ENCODE assay signal across 9 cellular contexts in genomic region chr19:3034194-3034844, GRCh38. TPM values are rescaled to one million over a fixed set of nuclear protein-coding genes. Genes with fewer than 3 reads are reported as not detected.
DNase-seq lines count a peak whose midpoint lies in the region; ATAC-seq and TF ChIP-seq lines count a peak whose summit lies in the region.
"Had no signal": no experiment of that assay in that cellular context is flagged by ENCODE, and none has a peak within 500 bp of the region (broad histone marks: within the 10 kb centered on the region; RNA-seq: fewer than 3 reads in every experiment).

No MANE protein-coding gene starts in this region.

- H3K4me3 ChIP-seq in adipocyte (ENCODE audit: low read length) = peak overlapping the region; percentile 80
- peak overlapping the region in 1 of 3 donors; percentile 52 for H3K4me3 ChIP-seq in liver (ENCODE audit: low read depth in 1 of 3, low read length in 3 of 3)
- peak overlapping the region; percentile 81 for H3K4me3 ChIP-seq in thoracic aorta

- peak overlapping the region; percentile 88 to 95 for H3K27ac ChIP-seq in liver (ENCODE audit: low read depth in 1 of 2, low read length in 2 of 2)
- no peak overlapping the region for H3K27ac ChIP-seq in thoracic aorta

- DNase-seq in activated CD4-positive, alpha-beta T cell treated with anti-CD3 and anti-CD28 coated beads, Interleukin-2, amount 10 ng/mL, durations not matched to agents 24 days and 14 days = no peak
- DNase-seq in activated CD4-positive, alpha-beta T cell treated with anti-CD3 and anti-CD28 coated beads for 1 hour = no peak
- DNase-seq in adipocyte (ENCODE audit: low read depth) (no peak), thoracic aorta (ENCODE audit: low spot score) (no peak), mesenteric fat pad (ENCODE audit: low spot score) (no peak), NCI-H1436 treated with DMSO at 0.1 percent for 48 hours (lab: John Stamatoyannopoulos, UW) (no peak)

- TF ChIP-seq RAD21 in liver (IDR thresholded peaks at IDR 0.05) = no peak

- WGBS in liver = 18% methylated on average over 6 of the region's 6 CpGs

- H3K9ac ChIP-seq in adipocyte (ENCODE audit: low read length) (peak overlapping the region; percentile 84), liver (ENCODE audit: low read depth in 1 of 2, low read length in 2 of 2) (no peak overlapping the region)

- H3K9me3 ChIP-seq in adipocyte (ENCODE audit: control insufficient read depth, low read length) (no peaks in the 10 kb centered on the region), liver (ENCODE audit: control insufficient read depth in 4 of 4, low read length in 3 of 4) (no peaks in the 10 kb centered on the region), thoracic aorta (no peaks in the 10 kb centered on the region)

- H3K36me3 ChIP-seq in adipocyte (ENCODE audit: control insufficient read depth, insufficient read depth, low read length, severe bottlenecking) = no peaks in the 10 kb centered on the region
- no peaks in the 10 kb centered on the region for H3K36me3 ChIP-seq in liver (ENCODE audit: control insufficient read depth in 4 of 4, insufficient read depth in 3 of 4, low read depth in 1 of 4, low read length in 3 of 4)
- no peaks in the 10 kb centered on the region for H3K36me3 ChIP-seq in thoracic aorta

- peaks cover 43% of the 10 kb centered on the region for H3K27me3 Mint-ChIP-seq in activated CD4-positive, alpha-beta T cell treated with anti-CD3 and anti-CD28 coated beads, Interleukin-2, amount 10 ng/mL, durations not matched to agents 24 days and 14 days

- H3K27ac Mint-ChIP-seq in activated CD4-positive, alpha-beta T cell treated with anti-CD3 and anti-CD28 coated beads, Interleukin-2, amount 10 ng/mL, durations not matched to agents 24 days and 14 days = peak overlapping the region; percentile 94

- H3K4me1 Mint-ChIP-seq in activated CD4-positive, alpha-beta T cell treated with anti-CD3 and anti-CD28 coated beads, Interleukin-2, amount 10 ng/mL, durations not matched to agents 24 days and 14 days = peaks cover 19% of the 10 kb centered on the region

- H3K4me1 ChIP-seq in adipocyte (ENCODE audit: control insufficient read depth, insufficient read depth, low read length) = peaks cover 11% of the 10 kb centered on the region
- peaks cover 14 to 47% (median 29%) of the 10 kb centered on the region in 4 donors for H3K4me1 ChIP-seq in liver (ENCODE audit: control insufficient read depth in 4 of 4, insufficient read depth in 4 of 4, low read length in 3 of 4)
- peaks cover 9 to 23% of the 10 kb centered on the region in 2 donors for H3K4me1 ChIP-seq in thoracic aorta (ENCODE audit: control insufficient read depth in 1 of 2, low read depth in 2 of 2)

- intact Hi-C loops in activated CD4-positive, alpha-beta T cell treated with anti-CD3 and anti-CD28 coated beads, Interleukin-2, amount 10 ng/mL, durations not matched to agents 24 days and 14 days (cut with micrococcal nuclease) = loop anchor here (2.0 kb wide), 1 partner anchor 84 kb away; no protein-coding TSS in a partner anchor

- peak overlapping the region; percentile 86 for H3K4me3 Mint-ChIP-seq in activated CD4-positive, alpha-beta T cell treated with anti-CD3 and anti-CD28 coated beads, Interleukin-2, amount 10 ng/mL, durations not matched to agents 24 days and 14 days

- H3K36me3 Mint-ChIP-seq in activated CD4-positive, alpha-beta T cell treated with anti-CD3 and anti-CD28 coated beads, Interleukin-2, amount 10 ng/mL, durations not matched to agents 24 days and 14 days (ENCODE audit: low read depth) = no peaks in the 10 kb centered on the region

- ATAC-seq in thoracic aorta (ENCODE audit: insufficient number of reproducible peaks, low FRiP score, low read depth) (no peak), esophagus mucosa (no peak)

- H3K9me3 Mint-ChIP-seq in activated CD4-positive, alpha-beta T cell treated with anti-CD3 and anti-CD28 coated beads, Interleukin-2, amount 10 ng/mL, durations not matched to agents 24 days and 14 days = no peaks in the 10 kb centered on the region

- TF ChIP-seq CTCF in liver (IDR thresholded peaks at IDR 0.05; ENCODE audit: low read depth, low read length, missing input control) = no peak
- no peak for TF ChIP-seq CTCF in thoracic aorta (IDR thresholded peaks at IDR 0.05)

- H3K27me3 ChIP-seq in adipocyte (replicated peaks; ENCODE audit: control insufficient read depth, insufficient read depth, low read length) (peaks cover 15% of the 10 kb centered on the region), liver (ENCODE audit: control insufficient read depth in 4 of 4, insufficient read depth in 4 of 4, low read length in 3 of 4) (no peaks in the 10 kb centered on the region), thoracic aorta (replicated peaks; ENCODE audit: insufficient read depth) (no peaks in the 10 kb centered on the region)

TF ChIP-seq in liver, 16 proteins besides CTCF, POLR2A, EP300 and RAD21:
- TF ChIP-seq TAF1 (conservative IDR thresholded peaks at IDR 0.05) (no peak), RXRA (IDR thresholded peaks at IDR 0.05) (peak in 1 of 2 donors; percentile 46), REST (IDR thresholded peaks at IDR 0.05) (no peak), HNF4A (conservative IDR thresholded peaks at IDR 0.05) (peak; percentile 26 to 29), SP1 (IDR thresholded peaks at IDR 0.05) (peak; percentile 34), FOXA1 (IDR thresholded peaks at IDR 0.05) (no peak)
TF ChIP-seq in liver: peak in this region for 3.

RNA-seq across cellular contexts. Expression of gene TLE2, which starts 5.2 kb away (rescaled TPM):
- total RNA-seq in activated CD4-positive, alpha-beta T cell treated with anti-CD3 and anti-CD28 coated beads, Interleukin-2, amount 10 ng/mL, durations not matched to agents 24 days and 14 days = 1.4 and 2.3 TPM in 2 replicates
- total RNA-seq in liver (1 to 10 TPM; 4.5 to 9.3 TPM), thoracic aorta (100 to 1,000 TPM in 1 of 2 donors, 10 to 100 TPM in 1; 46.7 to 154 TPM), mesenteric fat pad (35.6 TPM), esophagus mucosa (6.3 TPM)
- polyA plus RNA-seq in liver = 1 to 10 TPM; 3.6 to 7.0 TPM

RNA-seq across cellular contexts. Expression of gene TLE5, which starts 28.0 kb away (rescaled TPM):
- total RNA-seq in activated CD4-positive, alpha-beta T cell treated with anti-CD3 and anti-CD28 coated beads, Interleukin-2, amount 10 ng/mL, durations not matched to agents 24 days and 14 days = 380 and 392 TPM in 2 replicates
- 10 to 100 TPM; 48.0 to 61.7 TPM for total RNA-seq in liver
- polyA plus RNA-seq in liver = 100 to 1,000 TPM in 1 of 2 donors, 10 to 100 TPM in 1; 47.2 to 166 TPM
- total RNA-seq in thoracic aorta = 100 to 1,000 TPM; 346 to 448 TPM
- total RNA-seq in mesenteric fat pad = 367 TPM
- total RNA-seq in esophagus mucosa = 238 TPM

RNA-seq across cellular contexts. Expression of gene TLE6, which starts 57.0 kb away (rescaled TPM):
- 1.1 and 1.3 TPM in 2 replicates for total RNA-seq in activated CD4-positive, alpha-beta T cell treated with anti-CD3 and anti-CD28 coated beads, Interleukin-2, amount 10 ng/mL, durations not matched to agents 24 days and 14 days
- total RNA-seq in liver (1 to 10 TPM in 1 of 2 donors, under 1 TPM in 1; 0.47 to 1.7 TPM), thoracic aorta (1 to 10 TPM; 5.3 to 7.8 TPM), mesenteric fat pad (0.93 TPM), esophagus mucosa (0.40 TPM)
- 1 to 10 TPM in 1 of 2 donors, under 1 TPM in 1; 0.78 to 2.8 TPM for polyA plus RNA-seq in liver
- total RNA-seq: mononuclear cell had no signal

RNA-seq across cellular contexts. Expression of gene GNA11, which starts 59.8 kb away (rescaled TPM):
- total RNA-seq in activated CD4-positive, alpha-beta T cell treated with anti-CD3 and anti-CD28 coated beads, Interleukin-2, amount 10 ng/mL, durations not matched to agents 24 days and 14 days = 7.4 and 10.1 TPM in 2 replicates
- total RNA-seq in liver = 10 to 100 TPM; 16.9 to 19.6 TPM
- polyA plus RNA-seq in liver = 10 to 100 TPM; 12.5 to 20.2 TPM
- 100 to 1,000 TPM in 1 of 2 donors, 10 to 100 TPM in 1; 68.3 to 143 TPM for total RNA-seq in thoracic aorta
- 54.3 TPM for total RNA-seq in mesenteric fat pad
- total RNA-seq in esophagus mucosa = 24.2 TPM

Comparison
In these comparisons a context has a peak if more than half of its experiments do, and no peak if none do; other contexts are left out.
1. H3K27ac ChIP-seq: peak in liver (2 of 2); none in thoracic aorta (0 of 2).